10 cellular contexts compared by ENCODE assay signal in the genomic region with DNA sequence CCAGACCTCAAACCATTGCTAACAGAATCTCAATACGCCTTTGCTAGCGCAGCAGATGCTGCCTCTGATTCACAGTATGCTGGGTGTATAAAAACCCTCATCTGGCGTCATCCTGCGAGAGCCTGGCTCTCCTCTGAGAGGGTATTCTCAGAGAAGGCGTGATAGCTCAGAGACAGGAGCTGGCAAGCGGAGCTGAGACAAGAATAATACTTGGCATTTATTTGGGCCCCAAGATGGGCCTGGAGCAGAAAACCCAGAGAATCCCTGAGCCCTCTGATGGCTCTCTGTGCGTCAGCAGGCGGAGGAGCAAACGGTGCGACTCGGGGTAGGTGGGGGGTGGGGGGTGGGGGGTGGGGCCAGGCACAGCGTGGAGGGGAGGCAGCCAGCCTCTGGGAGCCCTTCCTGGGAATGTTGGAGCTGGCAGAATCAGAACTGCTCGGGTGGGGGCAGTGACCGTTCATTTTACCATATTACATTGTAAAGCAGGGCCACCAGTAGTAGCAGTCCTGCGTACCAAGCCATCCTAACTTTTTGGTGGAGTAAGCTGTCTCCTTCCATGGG. TPM values are rescaled to one million over a fixed set of nuclear protein-coding genes. Genes with fewer than 3 reads are reported as not detected.
DNase-seq lines count a peak whose midpoint lies in the region; ATAC-seq and TF ChIP-seq lines count a peak whose summit lies in the region.
"Had no signal": no experiment of that assay in that cellular context is flagged by ENCODE, and none has a peak within 500 bp of the region (broad histone marks: within the 10 kb centered on the region; RNA-seq: fewer than 3 reads in every experiment).

No MANE protein-coding gene starts in this region.

- no peaks in the 10 kb centered on the region for H3K9me3 Mint-ChIP-seq in activated T-helper 1 cell treated with anti-CD3 and anti-CD28 coated beads, Interleukin-12 subunit alpha, Interleukin-12 subunit beta, Interleukin-2, Interleukin-4 antibody, amounts not matched to agents 30 ng/mL and 10 ng/mL and 1 ng/mL, durations not matched to agents 14 hours and 24 hours and 36 hours

- 0 out of 2 replicates have a peak overlapping the region, but pooled peaks have one; percentile 18 for H3K4me3 ChIP-seq in HUES6 (ENCODE audit: low read depth, low read length)
- H3K4me3 ChIP-seq in cardiac fibroblast (replicated peaks in 1 of 2; ENCODE audit: low read depth in 2 of 2, low read length in 2 of 2) = no peak overlapping the region
- peak overlapping the region; percentile 32 for H3K4me3 ChIP-seq in iPS-18a (ENCODE audit: low read length)

- H3K36me3 ChIP-seq in HUES6 (ENCODE audit: control insufficient read depth, insufficient read depth, low read length) = no peaks in the 10 kb centered on the region
- no peaks in the 10 kb centered on the region for H3K36me3 ChIP-seq in iPS-18a (ENCODE audit: control insufficient read depth, low read depth, low read length)

- H3K9ac ChIP-seq in HUES6 (ENCODE audit: low read length) = no peak overlapping the region
- H3K9ac ChIP-seq in iPS-18a (ENCODE audit: low read length) = no peak overlapping the region

- peaks cover 24% of the 10 kb centered on the region for H3K27me3 Mint-ChIP-seq in activated T-helper 1 cell treated with anti-CD3 and anti-CD28 coated beads, Interleukin-12 subunit alpha, Interleukin-12 subunit beta, Interleukin-2, Interleukin-4 antibody, amounts not matched to agents 30 ng/mL and 10 ng/mL and 1 ng/mL, durations not matched to agents 14 hours and 24 hours and 36 hours (ENCODE audit: insufficient read depth)

- no peak overlapping the region for H3K27ac ChIP-seq in HUES6 (ENCODE audit: low read depth, low read length)
- no peak overlapping the region for H3K27ac ChIP-seq in iPS-18a (ENCODE audit: low read length)

- H3K4me1 ChIP-seq in HUES6 (ENCODE audit: control insufficient read depth, insufficient read depth, low read length) (peaks cover 20% of the 10 kb centered on the region), iPS-18a (ENCODE audit: control insufficient read depth, low read depth, low read length) (peaks cover 27% of the 10 kb centered on the region)

- H3K36me3 Mint-ChIP-seq in activated T-helper 1 cell treated with anti-CD3 and anti-CD28 coated beads, Interleukin-12 subunit alpha, Interleukin-12 subunit beta, Interleukin-2, Interleukin-4 antibody, amounts not matched to agents 30 ng/mL and 10 ng/mL and 1 ng/mL, durations not matched to agents 14 hours and 24 hours and 36 hours (ENCODE audit: low read depth) = no peaks in the 10 kb centered on the region

- intact Hi-C loops in sciatic nerve (cut with DNase I) = no loop called here
- intact Hi-C loops in activated T-helper 1 cell treated with anti-CD3 and anti-CD28 coated beads, Interleukin-12 subunit alpha, Interleukin-12 subunit beta, Interleukin-2, Interleukin-4 antibody, amounts not matched to agents 30 ng/mL and 10 ng/mL and 1 ng/mL, durations not matched to agents 14 hours and 24 hours and 36 hours (cut with micrococcal nuclease) = no loop called here

- H3K27me3 ChIP-seq in HUES6 (ENCODE audit: control insufficient read depth, insufficient read depth, low read length) = peaks cover 31% of the 10 kb centered on the region; the same call in 1 of the 2 replicates
- H3K27me3 ChIP-seq in iPS-18a (ENCODE audit: control insufficient read depth, insufficient read depth, low read length) = peaks cover 18% of the 10 kb centered on the region

- DNase-seq in cardiac fibroblast (ENCODE audit: low read depth in 2 of 2) (peak; percentile 33 to 69), sciatic nerve (ENCODE audit: low spot score) (no peak), RPMI8226 (no peak), activated gamma-delta T cell treated with Interleukin-2 at 50 U/mL for 16 hours (no peak)
- DNase-seq in activated T-helper 1 cell treated with anti-CD3 and anti-CD28 coated beads, Interleukin-12 subunit alpha, Interleukin-12 subunit beta, Interleukin-2, Interleukin-4 antibody, amounts not matched to agents 30 ng/mL and 10 ng/mL and 1 ng/mL, durations not matched to agents 14 hours and 24 hours and 36 hours (ENCODE audit: low spot score) = no peak
- DNase-seq: GF-D8 had no signal

- H3K4me3 Mint-ChIP-seq in activated T-helper 1 cell treated with anti-CD3 and anti-CD28 coated beads, Interleukin-12 subunit alpha, Interleukin-12 subunit beta, Interleukin-2, Interleukin-4 antibody, amounts not matched to agents 30 ng/mL and 10 ng/mL and 1 ng/mL, durations not matched to agents 14 hours and 24 hours and 36 hours = no peak overlapping the region

- peak; percentile 66 for ATAC-seq in sciatic nerve
- no peak for ATAC-seq in HG03095 (IDR thresholded peaks at IDR 0.05; ENCODE audit: unreplicated experiment)

- no peak for TF ChIP-seq CTCF in cardiac fibroblast (IDR thresholded peaks at IDR 0.05; ENCODE audit: low read depth, low read length)

- H3K4me1 Mint-ChIP-seq in activated T-helper 1 cell treated with anti-CD3 and anti-CD28 coated beads, Interleukin-12 subunit alpha, Interleukin-12 subunit beta, Interleukin-2, Interleukin-4 antibody, amounts not matched to agents 30 ng/mL and 10 ng/mL and 1 ng/mL, durations not matched to agents 14 hours and 24 hours and 36 hours (ENCODE audit: low read depth) = no peaks in the 10 kb centered on the region

- H3K9me3 ChIP-seq in HUES6 (ENCODE audit: control insufficient read depth, insufficient read depth, low read depth, low read length) = no peaks in the 10 kb centered on the region
- H3K9me3 ChIP-seq in iPS-18a (ENCODE audit: control insufficient read depth, low read depth, low read length) = no peaks in the 10 kb centered on the region

- H3K27ac Mint-ChIP-seq in activated T-helper 1 cell treated with anti-CD3 and anti-CD28 coated beads, Interleukin-12 subunit alpha, Interleukin-12 subunit beta, Interleukin-2, Interleukin-4 antibody, amounts not matched to agents 30 ng/mL and 10 ng/mL and 1 ng/mL, durations not matched to agents 14 hours and 24 hours and 36 hours = no peak overlapping the region

RNA-seq across cellular contexts. Expression of a gene that starts 6.9 kb away (rescaled TPM):
- 1.1 TPM for total RNA-seq in sciatic nerve
- total RNA-seq in activated T-helper 1 cell treated with anti-CD3 and anti-CD28 coated beads, Interleukin-12 subunit alpha, Interleukin-12 subunit beta, Interleukin-2, Interleukin-4 antibody, amounts not matched to agents 30 ng/mL and 10 ng/mL and 1 ng/mL, durations not matched to agents 14 hours and 24 hours and 36 hours = not detected in 2 replicates
- total RNA-seq: kidney epithelial cell had no signal

RNA-seq across cellular contexts. Expression of a gene that starts 11.6 kb away (rescaled TPM):
- 0.36 TPM for total RNA-seq in sciatic nerve
- not detected in 2 replicates for total RNA-seq in activated T-helper 1 cell treated with anti-CD3 and anti-CD28 coated beads, Interleukin-12 subunit alpha, Interleukin-12 subunit beta, Interleukin-2, Interleukin-4 antibody, amounts not matched to agents 30 ng/mL and 10 ng/mL and 1 ng/mL, durations not matched to agents 14 hours and 24 hours and 36 hours
- total RNA-seq: kidney epithelial cell had no signal

RNA-seq across cellular contexts. Expression of a gene that starts 35.1 kb away (rescaled TPM):
- total RNA-seq in sciatic nerve = 44.4 TPM
- 136 and 141 TPM in 2 replicates for total RNA-seq in activated T-helper 1 cell treated with anti-CD3 and anti-CD28 coated beads, Interleukin-12 subunit alpha, Interleukin-12 subunit beta, Interleukin-2, Interleukin-4 antibody, amounts not matched to agents 30 ng/mL and 10 ng/mL and 1 ng/mL, durations not matched to agents 14 hours and 24 hours and 36 hours

Comparison
In these comparisons a context has a peak if more than half of its experiments do, and no peak if none do; other contexts are left out.
1. H3K4me3 ChIP-seq: peak in HUES6 (single experiment) and iPS-18a (single experiment); none in cardiac fibroblast (0 of 2).
2. DNase-seq: peak in cardiac fibroblast (2 of 2); none in sciatic nerve (single experiment), activated T-helper 1 cell treated with anti-CD3 and anti-CD28 coated beads, Interleukin-12 subunit alpha, Interleukin-12 subunit beta, Interleukin-2, Interleukin-4 antibody, amounts not matched to agents 30 ng/mL and 10 ng/mL and 1 ng/mL, durations not matched to agents 14 hours and 24 hours and 36 hours (single experiment), RPMI8226 (single experiment) and activated gamma-delta T cell treated with Interleukin-2 at 50 U/mL for 16 hours (single experiment).